17 cellular contexts compared by ENCODE assay signal in genomic region chr9:108534741-108535140, GRCh38.
DNase-seq lines count a peak whose midpoint lies in the region; FAIRE-seq and TF ChIP-seq lines count a peak whose summit lies in the region.
"Had no signal": no experiment of that assay in that cellular context is flagged by ENCODE, and none has a peak within 500 bp of the region (broad histone marks: within the 10 kb centered on the region; RNA-seq: fewer than 3 reads in every experiment).

No MANE protein-coding gene starts in this region.

- TF ChIP-seq POLR2A in breast epithelium (IDR thresholded peaks at IDR 0.05) (no peak), GM12891 (IDR thresholded peaks at IDR 0.05; ENCODE audit: low read depth, low read length) (no peak)

- H3K4me2 ChIP-seq in OCI-LY7 (ENCODE audit: low read length): no peak overlapping the region

- CTCF ChIA-PET in MCF 10A (lab: Yijun Ruan, JAX) (no interaction called here), OCI-LY7 (lab: Charles Lee; ENCODE audit: unreplicated experiment) (no interaction called here)

- H3K36me3 ChIP-seq in breast epithelium (no peaks in the 10 kb centered on the region), OCI-LY7 (ENCODE audit: insufficient read depth, low read length) (no peaks in the 10 kb centered on the region)

- no peaks in the 10 kb centered on the region for H4K20me1 ChIP-seq in OCI-LY7 (ENCODE audit: insufficient read depth, low read length)

- H3K4me3 Mint-ChIP-seq in MCF 10A (ENCODE audit: unreplicated experiment): no peak overlapping the region
- H3K4me3 Mint-ChIP-seq: activated naive CD4-positive, alpha-beta T cell treated with anti-CD3 and anti-CD28 coated beads for 36 hours; immature natural killer cell had no signal

- H3K9me3 Mint-ChIP-seq in MCF 10A (ENCODE audit: unreplicated experiment): peaks cover 34% of the 10 kb centered on the region

- POLR2A ChIA-PET in MCF 10A (lab: Yijun Ruan, JAX): interaction anchor here (0.7 kb wide), 1 partner anchor 118 kb away, joined by 3 read pairs; no protein-coding TSS in a partner anchor
- POLR2A ChIA-PET in OCI-LY7 (lab: Charles Lee): no interaction called here

- BruUV-seq in MCF 10A (replicated peaks; lab: Mats Ljungman, UMichigan) (no TSS peak), OCI-LY7 (replicated peaks; lab: Mats Ljungman, UMichigan) (no TSS peak)

- no peaks in the 10 kb centered on the region for H3K9me3 ChIP-seq in breast epithelium
- no peaks in the 10 kb centered on the region for H3K9me3 ChIP-seq in OCI-LY7 (ENCODE audit: low read length)
- H3K9me3 ChIP-seq: mucosa of descending colon had no signal

- no peak overlapping the region for H3K27ac Mint-ChIP-seq in MCF 10A (ENCODE audit: low read depth, unreplicated experiment)
- H3K27ac Mint-ChIP-seq: activated naive CD4-positive, alpha-beta T cell treated with anti-CD3 and anti-CD28 coated beads for 36 hours; immature natural killer cell had no signal

- no peaks in the 10 kb centered on the region for H3K9me2 ChIP-seq in OCI-LY7 (ENCODE audit: insufficient read depth, low read length)

- H3K27ac ChIP-seq in breast epithelium (no peak overlapping the region), OCI-LY7 (ENCODE audit: low read depth, low read length, poor library complexity, severe bottlenecking) (no peak overlapping the region)

- H3K4me1 ChIP-seq in breast epithelium (no peaks in the 10 kb centered on the region), OCI-LY7 (ENCODE audit: insufficient read depth, low read length, poor library complexity, severe bottlenecking) (no peaks in the 10 kb centered on the region)

- TF ChIP-seq CTCF in MCF 10A (IDR thresholded peaks at IDR 0.05; ENCODE audit: unreplicated experiment) (no peak), breast epithelium (IDR thresholded peaks at IDR 0.05) (no peak), fibroblast of mammary gland (conservative IDR thresholded peaks at IDR 0.05; ENCODE audit: control insufficient read depth, insufficient read depth, low read depth, low read length) (no peak), OCI-LY7 (conservative IDR thresholded peaks at IDR 0.05; ENCODE audit: low read length) (no peak)

- H3K79me2 ChIP-seq in OCI-LY7 (ENCODE audit: insufficient read depth, low read depth, low read length): no peaks in the 10 kb centered on the region

- intact Hi-C loops in MCF 10A (cut with micrococcal nuclease) (no loop called here), breast epithelium (cut with DNase I; ENCODE audit: low total_unique reads) (no loop called here), OCI-LY7 (cut with micrococcal nuclease; ENCODE audit: unreplicated experiment) (no loop called here)

- no peaks in the 10 kb centered on the region for H3K4me1 Mint-ChIP-seq in MCF 10A (ENCODE audit: insufficient read depth, unreplicated experiment)
- H3K4me1 Mint-ChIP-seq: immature natural killer cell had no signal

- no peaks in the 10 kb centered on the region for H3K27me3 ChIP-seq in breast epithelium

- H3K36me3 Mint-ChIP-seq in MCF 10A (ENCODE audit: insufficient read depth, unreplicated experiment): no peaks in the 10 kb centered on the region

- FAIRE-seq in GM12891 (lab: Jason Lieb, UNC): no peak
- FAIRE-seq: A204.1, frontal cortex had no signal

- DNase-seq in MCF 10A (ENCODE audit: unreplicated experiment) (peak; percentile 33), breast epithelium (ENCODE audit: low spot score in 2 of 2) (no peak), SW 1271 (lab: John Stamatoyannopoulos, UW) (peak; percentile 49 to 82), fibroblast of mammary gland (ENCODE audit: low read depth) (peak; percentile 88), OCI-LY7 (ENCODE audit: low spot score) (no peak), GM12891 (ENCODE audit: insufficient read length, low spot score) (no peak), HUDEP-2 (lab: John Stamatoyannopoulos, UW; ENCODE audit: unreplicated experiment in 76 of 76) (no peak)
- DNase-seq in activated CD4-positive, CD25-positive, alpha-beta regulatory T cell (lab: John Stamatoyannopoulos, UW): no peak
- DNase-seq: activated naive CD4-positive, alpha-beta T cell treated with anti-CD3 and anti-CD28 coated beads for 36 hours; DMS 273 treated with DMSO at 0.1 percent for 48 hours; immature natural killer cell; mucosa of descending colon; NCI-H1930; NCI-H774; SHP77 treated with DMSO at 0.1 percent for 48 hours had no signal

- no peaks in the 10 kb centered on the region for H3K27me3 Mint-ChIP-seq in MCF 10A (ENCODE audit: insufficient read depth, unreplicated experiment)

- H2AFZ ChIP-seq in OCI-LY7 (ENCODE audit: low read length): no peak overlapping the region

- H3K4me3 ChIP-seq in breast epithelium: no peak overlapping the region
- H3K4me3 ChIP-seq in fibroblast of mammary gland (ENCODE audit: control insufficient read depth, low read depth, low read length): no peak overlapping the region
- no peak overlapping the region for H3K4me3 ChIP-seq in OCI-LY7 (ENCODE audit: low read depth, low read length, poor library complexity, severe bottlenecking)
- H3K4me3 ChIP-seq: mucosa of descending colon had no signal

TF ChIP-seq in GM12891, 5 proteins besides CTCF, POLR2A, EP300 and RAD21:
- no peak for TF ChIP-seq POU2F2 (IDR thresholded peaks at IDR 0.05; ENCODE audit: low read depth, low read length)
- TF ChIP-seq POLR2AphosphoS5 (IDR thresholded peaks at IDR 0.05; ENCODE audit: low read depth, low read length): no peak
- TF ChIP-seq TAF1 (IDR thresholded peaks at IDR 0.05; ENCODE audit: low read depth, low read length): no peak
- no peak for TF ChIP-seq PAX5 (IDR thresholded peaks at IDR 0.05; ENCODE audit: insufficient read depth, low read length, severe bottlenecking)
- TF ChIP-seq SPI1 (IDR thresholded peaks at IDR 0.05; ENCODE audit: low read depth, low read length): no peak

Comparison
In these comparisons a context has a peak if more than half of its experiments do, and no peak if none do; other contexts are left out.
1. DNase-seq: peak in MCF 10A (single experiment), SW 1271 (2 of 2) and fibroblast of mammary gland (single experiment); none in breast epithelium (0 of 2), activated CD4-positive, CD25-positive, alpha-beta regulatory T cell (0 of 4), OCI-LY7 (single experiment), GM12891 (single experiment) and HUDEP-2 (0 of 76).